Comparison of ENCODE assay signal across 22 cellular contexts in the genomic region with DNA sequence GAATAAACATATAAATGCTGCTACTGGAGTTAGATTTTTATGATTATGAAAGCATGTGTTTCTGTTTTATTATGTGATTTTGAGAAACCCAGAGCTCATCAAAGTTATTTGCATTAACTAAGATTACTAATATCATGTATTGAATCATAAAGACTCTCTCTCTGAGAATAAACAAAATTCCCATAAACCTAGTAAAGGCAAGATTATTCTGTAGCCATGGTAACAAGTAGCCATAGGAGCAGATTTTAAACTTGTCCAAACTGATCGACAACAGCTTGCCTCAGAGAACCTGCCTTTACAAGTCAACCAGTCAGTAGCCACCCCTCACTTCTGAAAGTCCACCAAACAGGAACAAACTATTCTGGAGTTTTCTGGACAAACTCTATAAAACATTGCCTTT.
A peak's percentile ranks its signal among the peaks of the same experiment; 100 is the strongest.
DNase-seq lines count a peak whose midpoint lies in the region; ATAC-seq and TF ChIP-seq lines count a peak whose summit lies in the region.
"Had no signal": no experiment of that assay in that cellular context is flagged by ENCODE, and none has a peak within 500 bp of the region (broad histone marks: within the 10 kb centered on the region; RNA-seq: fewer than 3 reads in every experiment).

No MANE protein-coding gene starts in this region.

- peaks cover 23% of the 10 kb centered on the region for H3K4me1 Mint-ChIP-seq in stimulated activated naive CD8-positive, alpha-beta T cell treated with anti-CD3 and anti-CD28 coated beads, Interleukin-15, Interleukin-2, amounts not matched to agents 100 ng/mL and 50 ng/mL, for 24 hours (ENCODE audit: low read depth)
- H3K4me1 Mint-ChIP-seq in stimulated activated naive CD8-positive, alpha-beta T cell treated with anti-CD3 and anti-CD28 coated beads, Interleukin-15, amount 100 ng/mL, for 72 hours: peaks cover 9% of the 10 kb centered on the region
- peaks cover 7% of the 10 kb centered on the region for H3K4me1 Mint-ChIP-seq in mesothelial cell of epicardium
- H3K4me1 Mint-ChIP-seq: GM23338; stimulated activated naive B cell treated with anti-CD40 and anti-IgM and Interleukin-4, amounts not matched to agents 10 μg/mL and 1 μg/mL and 100 μg/mL, for 72 hours had no signal

- H3K9me3 Mint-ChIP-seq in stimulated activated naive CD8-positive, alpha-beta T cell treated with anti-CD3 and anti-CD28 coated beads, Interleukin-15, Interleukin-2, amounts not matched to agents 100 ng/mL and 50 ng/mL, for 24 hours: no peaks in the 10 kb centered on the region
- no peaks in the 10 kb centered on the region for H3K9me3 Mint-ChIP-seq in stimulated activated naive CD8-positive, alpha-beta T cell treated with anti-CD3 and anti-CD28 coated beads, Interleukin-15, amount 100 ng/mL, for 72 hours
- no peaks in the 10 kb centered on the region for H3K9me3 Mint-ChIP-seq in mesothelial cell of epicardium
- H3K9me3 Mint-ChIP-seq: activated naive CD8-positive, alpha-beta T cell treated with anti-CD3 and anti-CD28 coated beads, Interleukin-2, amount 10 ng/mL, durations not matched to agents 7 days and 5 days; CD4-positive, alpha-beta T cell; GM23338 had no signal

- intact Hi-C loops in ascending aorta (cut with DNase I): loop anchor here (5.0 kb wide), 1 partner anchor 260 kb away; no protein-coding TSS in a partner anchor

- peak overlapping the region; percentile 22 for H3K27ac Mint-ChIP-seq in stimulated activated naive CD8-positive, alpha-beta T cell treated with anti-CD3 and anti-CD28 coated beads, Interleukin-15, Interleukin-2, amounts not matched to agents 100 ng/mL and 50 ng/mL, for 24 hours
- H3K27ac Mint-ChIP-seq in stimulated activated naive CD8-positive, alpha-beta T cell treated with anti-CD3 and anti-CD28 coated beads, Interleukin-15, amount 100 ng/mL, for 72 hours: no peak overlapping the region
- H3K27ac Mint-ChIP-seq in mesothelial cell of epicardium: no peak overlapping the region
- H3K27ac Mint-ChIP-seq: activated naive CD8-positive, alpha-beta T cell treated with anti-CD3 and anti-CD28 coated beads, Interleukin-2, amount 10 ng/mL, durations not matched to agents 7 days and 5 days; CD4-positive, alpha-beta T cell; GM23338; stimulated activated naive B cell treated with anti-CD40 and anti-IgM and Interleukin-4, amounts not matched to agents 10 μg/mL and 1 μg/mL and 100 μg/mL, for 72 hours had no signal

- H3K27me3 ChIP-seq in ascending aorta: no peaks in the 10 kb centered on the region
- H3K27me3 ChIP-seq: MG63, right lobe of liver, testis had no signal

- no peak for DNase-seq in stimulated activated naive CD8-positive, alpha-beta T cell treated with anti-CD3 and anti-CD28 coated beads, Interleukin-15, amount 100 ng/mL, for 72 hours
- DNase-seq in ascending aorta (ENCODE audit: low spot score in 2 of 2) (no peak), fibroblast of villous mesenchyme (ENCODE audit: low read depth) (peak; percentile 21), mesothelial cell of epicardium (ENCODE audit: low spot score in 2 of 2, unreplicated experiment in 2 of 2) (no peak), hippocampal formation (lab: John Stamatoyannopoulos, UW) (no peak), NCI-H1105 treated with DMSO at 0.1 percent for 48 hours (lab: John Stamatoyannopoulos, UW) (no peak)
- no peak for DNase-seq in stimulated activated CD4-positive, alpha-beta T cell treated with anti-CD3 and anti-CD28 coated beads, Interleukin-4, amount 100 ng/mL, for 1 hour
- DNase-seq: activated CD4-positive, alpha-beta T cell treated with anti-CD3 and anti-CD28 coated beads for 4 hours; activated effector memory CD4-positive, alpha-beta T cell treated with Interleukin-2 at 50 U/mL for 16 hours; activated naive CD8-positive, alpha-beta T cell treated with anti-CD3 and anti-CD28 coated beads, Interleukin-2, amount 10 ng/mL, durations not matched to agents 7 days and 5 days; activated T-cell treated with anti-CD3 and anti-CD28 coated beads for 4 hours; AML-193; CD4-positive, alpha-beta T cell; MG63; NCI-H1417; NCI-H2081 treated with DMSO at 0.1 percent for 48 hours; NCI-H226; right lobe of liver; stimulated activated naive B cell treated with anti-CD40 and anti-IgM and Interleukin-4, amounts not matched to agents 10 μg/mL and 1 μg/mL and 100 μg/mL, for 72 hours; testis had no signal

- H3K36me3 ChIP-seq in ascending aorta: no peaks in the 10 kb centered on the region
- H3K36me3 ChIP-seq: MG63, right lobe of liver had no signal

- H3K36me3 Mint-ChIP-seq in stimulated activated naive CD8-positive, alpha-beta T cell treated with anti-CD3 and anti-CD28 coated beads, Interleukin-15, Interleukin-2, amounts not matched to agents 100 ng/mL and 50 ng/mL, for 24 hours (ENCODE audit: low read depth): no peaks in the 10 kb centered on the region
- no peaks in the 10 kb centered on the region for H3K36me3 Mint-ChIP-seq in mesothelial cell of epicardium
- H3K36me3 Mint-ChIP-seq: activated naive CD8-positive, alpha-beta T cell treated with anti-CD3 and anti-CD28 coated beads, Interleukin-2, amount 10 ng/mL, durations not matched to agents 7 days and 5 days; stimulated activated naive B cell treated with anti-CD40 and anti-IgM and Interleukin-4, amounts not matched to agents 10 μg/mL and 1 μg/mL and 100 μg/mL, for 72 hours had no signal

- H3K4me3 ChIP-seq in ascending aorta: no peak overlapping the region
- no peak overlapping the region for H3K4me3 ChIP-seq in fibroblast of villous mesenchyme (ENCODE audit: low read depth, low read length)
- H3K4me3 ChIP-seq: GM23338, MG63, right lobe of liver, testis had no signal

- TF ChIP-seq CTCF in ascending aorta (IDR thresholded peaks at IDR 0.05): no peak
- no peak for TF ChIP-seq CTCF in fibroblast of villous mesenchyme (IDR thresholded peaks at IDR 0.05; ENCODE audit: insufficient read depth, low read depth, low read length)
- TF ChIP-seq CTCF in mesothelial cell of epicardium (IDR thresholded peaks at IDR 0.05; ENCODE audit: unreplicated experiment): no peak

- H3K27ac ChIP-seq in ascending aorta: peak overlapping the region; percentile 69 to 77
- H3K27ac ChIP-seq: right lobe of liver, testis had no signal

- H3K27me3 Mint-ChIP-seq in stimulated activated naive CD8-positive, alpha-beta T cell treated with anti-CD3 and anti-CD28 coated beads, Interleukin-15, Interleukin-2, amounts not matched to agents 100 ng/mL and 50 ng/mL, for 24 hours: peaks cover 21% of the 10 kb centered on the region
- peaks cover 49% of the 10 kb centered on the region for H3K27me3 Mint-ChIP-seq in stimulated activated naive CD8-positive, alpha-beta T cell treated with anti-CD3 and anti-CD28 coated beads, Interleukin-15, amount 100 ng/mL, for 72 hours
- peaks cover 58% of the 10 kb centered on the region for H3K27me3 Mint-ChIP-seq in mesothelial cell of epicardium (ENCODE audit: low read depth)

- no peak for ATAC-seq in stimulated activated naive CD8-positive, alpha-beta T cell treated with anti-CD3 and anti-CD28 coated beads, Interleukin-15, amount 100 ng/mL, for 72 hours
- ATAC-seq: GM23338; right lobe of liver; stimulated activated naive B cell treated with anti-CD40 and anti-IgM and Interleukin-4, amounts not matched to agents 10 μg/mL and 1 μg/mL and 100 μg/mL, for 72 hours had no signal

- H3K9me3 ChIP-seq in ascending aorta: no peaks in the 10 kb centered on the region
- H3K9me3 ChIP-seq: MG63, right lobe of liver, testis had no signal

- peaks cover 0 to 9% of the 10 kb centered on the region in 2 donors for H3K4me1 ChIP-seq in ascending aorta
- H3K4me1 ChIP-seq: right lobe of liver, testis had no signal

- no peak overlapping the region for H3K4me3 Mint-ChIP-seq in stimulated activated naive CD8-positive, alpha-beta T cell treated with anti-CD3 and anti-CD28 coated beads, Interleukin-15, Interleukin-2, amounts not matched to agents 100 ng/mL and 50 ng/mL, for 24 hours
- H3K4me3 Mint-ChIP-seq in stimulated activated naive CD8-positive, alpha-beta T cell treated with anti-CD3 and anti-CD28 coated beads, Interleukin-15, amount 100 ng/mL, for 72 hours: no peak overlapping the region
- no peak overlapping the region for H3K4me3 Mint-ChIP-seq in mesothelial cell of epicardium
- H3K4me3 Mint-ChIP-seq: activated naive CD8-positive, alpha-beta T cell treated with anti-CD3 and anti-CD28 coated beads, Interleukin-2, amount 10 ng/mL, durations not matched to agents 7 days and 5 days; CD4-positive, alpha-beta T cell; GM23338; stimulated activated naive B cell treated with anti-CD40 and anti-IgM and Interleukin-4, amounts not matched to agents 10 μg/mL and 1 μg/mL and 100 μg/mL, for 72 hours had no signal
